8 cellular contexts compared by ENCODE assay signal in the genomic region with DNA sequence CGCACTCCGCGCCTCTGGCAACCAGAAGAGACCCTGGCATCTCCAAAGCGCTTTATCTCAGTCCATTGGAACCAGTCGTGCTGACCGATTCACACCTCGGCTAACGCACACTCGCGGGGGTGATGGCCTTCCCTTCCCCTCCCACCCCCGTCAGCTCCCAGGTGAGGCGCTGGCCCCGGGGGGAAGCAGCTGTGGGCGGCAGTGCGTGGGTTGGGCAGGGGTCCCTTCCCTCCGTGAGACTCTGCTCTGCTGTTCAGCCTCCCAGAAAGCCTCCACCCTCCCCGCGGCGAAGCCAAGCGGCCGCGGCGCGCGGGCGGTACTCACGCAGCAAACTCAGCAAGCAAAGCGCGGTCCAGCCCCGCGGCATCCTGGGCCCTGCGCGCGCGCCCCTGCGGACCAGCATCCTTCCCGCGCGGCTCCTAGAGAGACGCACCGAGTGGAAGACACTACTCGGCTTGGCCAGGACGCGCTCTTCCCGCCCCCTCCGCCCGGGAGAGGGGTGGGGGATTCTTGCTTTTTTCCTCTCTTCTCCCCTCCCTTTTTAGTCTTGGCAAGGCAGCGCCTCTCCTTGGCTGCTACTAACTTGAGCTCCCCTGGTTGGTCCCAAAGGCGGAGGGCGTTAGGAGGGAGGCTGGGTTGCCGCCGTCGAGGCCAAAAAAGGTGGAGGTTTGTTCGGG. TPM values are rescaled to one million over a fixed set of nuclear protein-coding genes. Genes with fewer than 3 reads are reported as not detected.
DNase-seq lines count a peak whose midpoint lies in the region; ATAC-seq lines count a peak whose summit lies in the region.

A gene with protein sequence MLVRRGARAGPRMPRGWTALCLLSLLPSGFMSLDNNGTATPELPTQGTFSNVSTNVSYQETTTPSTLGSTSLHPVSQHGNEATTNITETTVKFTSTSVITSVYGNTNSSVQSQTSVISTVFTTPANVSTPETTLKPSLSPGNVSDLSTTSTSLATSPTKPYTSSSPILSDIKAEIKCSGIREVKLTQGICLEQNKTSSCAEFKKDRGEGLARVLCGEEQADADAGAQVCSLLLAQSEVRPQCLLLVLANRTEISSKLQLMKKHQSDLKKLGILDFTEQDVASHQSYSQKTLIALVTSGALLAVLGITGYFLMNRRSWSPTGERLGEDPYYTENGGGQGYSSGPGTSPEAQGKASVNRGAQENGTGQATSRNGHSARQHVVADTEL (minus strand): TSS at position 448 of the 677 bp plus-strand sequence. CDS start 45 bp downstream, at position 403.

- no peak within 1 kb of the TSS for H4K8ac ChIP-seq in mesendoderm (ENCODE audit: low read depth, low read length)

- H3K27me3 ChIP-seq in CD4-positive, alpha-beta memory T cell (ENCODE audit: insufficient read depth, low read length) = peaks cover 22% of the 10 kb centered on the region
- H3K27me3 ChIP-seq in duodenal mucosa (ENCODE audit: control insufficient read depth in 1 of 2, insufficient read depth in 2 of 2, low read length in 2 of 2) = peaks cover 38 to 49% of the 10 kb centered on the region in 2 donors
- peaks cover 25% of the 10 kb centered on the region for H3K27me3 ChIP-seq in mesendoderm (ENCODE audit: insufficient read depth, low read length, poor library complexity)
- peaks cover 28% of the 10 kb centered on the region for H3K27me3 ChIP-seq in thymus (ENCODE audit: control insufficient read depth, insufficient read depth)

- no peak within 1 kb of the TSS for H2BK15ac ChIP-seq in mesendoderm (replicated peaks; ENCODE audit: low read depth)

- peak within 1 kb of the TSS in 6 of 8 donors; percentile 21 to 71 (median 60) for H3K4me3 Mint-ChIP-seq in CD4-positive, alpha-beta memory T cell

- H2BK120ac ChIP-seq in mesendoderm (ENCODE audit: low read depth, low read length) = no peak within 1 kb of the TSS

- ATAC-seq in GM18907 (IDR thresholded peaks at IDR 0.05; ENCODE audit: unreplicated experiment) = no peak

- peaks cover 48 to 53% of the 10 kb centered on the region in 2 donors for H3K27me3 Mint-ChIP-seq in CD4-positive, alpha-beta memory T cell

- POLR2A ChIA-PET in CD4-positive, alpha-beta memory T cell (lab: Charles Lee; ENCODE audit: partially characterized antibody) = no interaction called here

- no peak within 1 kb of the TSS for H3K27ac ChIP-seq in CD4-positive, alpha-beta memory T cell (ENCODE audit: low read depth, low read length)
- H3K27ac ChIP-seq in duodenal mucosa (ENCODE audit: low read depth, low read length) (no peak within 1 kb of the TSS), mesendoderm (ENCODE audit: low read depth, low read length) (no peak within 1 kb of the TSS), thymus (ENCODE audit: low read depth) (no peak within 1 kb of the TSS)

- H2BK5ac ChIP-seq in mesendoderm (ENCODE audit: low read length) = no peak within 1 kb of the TSS

- DNase-seq in CD4-positive, alpha-beta memory T cell = peak in 3 of 5 donors; percentile 2 to 10 (median 5)
- peak; percentile 33 for DNase-seq in NCI-H345 (lab: John Stamatoyannopoulos, UW)
- peak; percentile 65 for DNase-seq in mesendoderm
- DNase-seq in SW 1271 (lab: John Stamatoyannopoulos, UW) = no peak
- no peak for DNase-seq in NCI-H2107 (lab: John Stamatoyannopoulos, UW)

- peak within 1 kb of the TSS; percentile 66 for H3K23ac ChIP-seq in mesendoderm (ENCODE audit: low read length)

- peaks cover 4% of the 10 kb centered on the region for H3K4me1 ChIP-seq in CD4-positive, alpha-beta memory T cell (ENCODE audit: insufficient read depth, low read length)
- H3K4me1 ChIP-seq in duodenal mucosa (ENCODE audit: control insufficient read depth in 1 of 2, insufficient read depth in 2 of 2, low read length in 2 of 2) (no peaks in the 10 kb centered on the region), mesendoderm (ENCODE audit: control insufficient read depth, low read depth, low read length) (no peaks in the 10 kb centered on the region), thymus (ENCODE audit: control insufficient read depth, insufficient read depth, low read length) (peaks cover 8% of the 10 kb centered on the region)

- no peaks in the 10 kb centered on the region for H3K9me3 ChIP-seq in CD4-positive, alpha-beta memory T cell (ENCODE audit: control insufficient read depth in 1 of 2, low read length in 2 of 2)
- H3K9me3 ChIP-seq in duodenal mucosa (ENCODE audit: control insufficient read depth in 1 of 2, low read length in 2 of 2) (no peaks in the 10 kb centered on the region), thymus (ENCODE audit: control insufficient read depth) (no peaks in the 10 kb centered on the region)

- no CpG with 5 or more reads among the region's 54 CpGs for WGBS in mesendoderm (ENCODE audit: extremely low coverage, insufficient coverage, low lambda C conversion rate)
- WGBS in thymus = under 1% methylated on average over 54 of the region's 54 CpGs

- no peak within 1 kb of the TSS for H3K27ac Mint-ChIP-seq in CD4-positive, alpha-beta memory T cell

- H3K18ac ChIP-seq in mesendoderm (ENCODE audit: low read length) = no peak within 1 kb of the TSS

- H3K79me2 ChIP-seq in mesendoderm (ENCODE audit: control insufficient read depth, insufficient read depth, low read length) = no peaks in the 10 kb centered on the region

- H3K4me2 ChIP-seq in mesendoderm (ENCODE audit: low read length) = peak within 1 kb of the TSS; percentile 56

- peak within 1 kb of the TSS; percentile 67 for H3K56ac ChIP-seq in mesendoderm (ENCODE audit: low read length)

- no peak within 1 kb of the TSS for H3K4ac ChIP-seq in mesendoderm (ENCODE audit: low read depth, low read length)

- no peaks in the 10 kb centered on the region for H3K79me1 ChIP-seq in mesendoderm (ENCODE audit: low read length)

- no peak within 1 kb of the TSS for H3K4me3 ChIP-seq in CD4-positive, alpha-beta memory T cell (ENCODE audit: low read length in 2 of 2)
- H3K4me3 ChIP-seq in duodenal mucosa (ENCODE audit: low read depth in 1 of 2, low read length in 2 of 2) (peak within 1 kb of the TSS; percentile 2 to 21), mesendoderm (ENCODE audit: low read length) (no peak within 1 kb of the TSS), thymus (ENCODE audit: low read length) (peak within 1 kb of the TSS; percentile 31)

- CTCF ChIA-PET in CD4-positive, alpha-beta memory T cell (lab: Charles Lee; ENCODE audit: partially characterized antibody) = no interaction called here

- H3K36me3 Mint-ChIP-seq in CD4-positive, alpha-beta memory T cell = no peaks in the 10 kb centered on the region

- no peaks in the 10 kb centered on the region for H3K9me3 Mint-ChIP-seq in CD4-positive, alpha-beta memory T cell

- peaks cover 4 to 24% (median 16%) of the 10 kb centered on the region in 4 donors for H3K4me1 Mint-ChIP-seq in CD4-positive, alpha-beta memory T cell

- H3K9ac ChIP-seq in duodenal mucosa (ENCODE audit: low read depth in 1 of 2, low read length in 2 of 2) (no peak within 1 kb of the TSS), mesendoderm (ENCODE audit: low read length) (peak within 1 kb of the TSS; percentile 40)

- intact Hi-C loops in CD4-positive, alpha-beta memory T cell (cut with micrococcal nuclease) = no loop called here

- no peak within 1 kb of the TSS for H2AK5ac ChIP-seq in mesendoderm (ENCODE audit: low read length)

- H3K36me3 ChIP-seq in CD4-positive, alpha-beta memory T cell (ENCODE audit: insufficient read depth, low read length) = no peaks in the 10 kb centered on the region
- no peaks in the 10 kb centered on the region for H3K36me3 ChIP-seq in duodenal mucosa (ENCODE audit: control insufficient read depth in 1 of 2, insufficient read depth in 2 of 2, low read length in 2 of 2)
- H3K36me3 ChIP-seq in mesendoderm (ENCODE audit: control insufficient read depth, insufficient read depth, low read length) = no peaks in the 10 kb centered on the region
- no peaks in the 10 kb centered on the region for H3K36me3 ChIP-seq in thymus (ENCODE audit: control insufficient read depth, insufficient read depth)

- no peak within 1 kb of the TSS for H4K5ac ChIP-seq in mesendoderm (ENCODE audit: low read length)

RNA-seq across cellular contexts. Expression of the gene that starts here (rescaled TPM):
- under 1 TPM in 1 of 2 experiments, not detected in 1; 0.03 TPM for total RNA-seq in CD4-positive, alpha-beta memory T cell
- polyA plus RNA-seq in CD4-positive, alpha-beta memory T cell = not detected
- polyA plus RNA-seq in mesendoderm (2013, experiment 1 of 2) = 0.04 TPM
- 0.06 TPM for polyA plus RNA-seq in mesendoderm (2013, experiment 2 of 2)
- polyA plus RNA-seq in thymus = 14.5 TPM

Comparison
In these comparisons a context has a peak if more than half of its experiments do, and no peak if none do; other contexts are left out.
1. RNA of the gene that starts here (polyA plus RNA-seq): 14.5 TPM in thymus (single experiment); not detected in CD4-positive, alpha-beta memory T cell; every median in the first group is over 10 times any median in the second.
2. Peak in DNase-seq in CD4-positive, alpha-beta memory T cell; RNA of the gene not detected or under 1 TPM.
3. DNase-seq: peak in NCI-H345 (single experiment) and mesendoderm (single experiment); none in SW 1271 (0 of 2) and NCI-H2107 (single experiment).
4. H3K4me3 ChIP-seq: peak in duodenal mucosa (2 of 2) and thymus (single experiment); none in CD4-positive, alpha-beta memory T cell (0 of 2) and mesendoderm (single experiment).